ENCODE assay signal across 1 cellular context in the genomic region with DNA sequence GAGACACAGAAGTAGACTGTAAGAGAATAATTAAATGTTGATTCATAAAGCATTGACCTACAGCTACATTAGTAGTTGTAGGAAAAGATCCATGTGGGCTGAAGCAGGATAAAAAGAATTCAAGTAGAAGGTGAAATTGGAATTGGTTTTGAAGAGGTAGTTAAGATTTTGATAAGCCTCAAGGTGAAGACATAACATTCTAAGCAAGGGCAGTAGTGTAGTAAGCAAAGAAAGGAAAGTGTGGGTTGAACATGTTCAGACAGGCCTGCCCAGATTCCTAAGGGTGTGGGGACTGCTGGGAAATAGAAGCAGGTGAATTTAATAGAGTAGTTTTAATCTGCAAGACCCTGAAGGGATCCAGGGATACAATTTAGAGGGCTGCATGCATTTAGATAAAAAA.
TF ChIP-seq lines count a peak whose summit lies in the region.

No MANE protein-coding gene starts in this region.

TF ChIP-seq in SK-N-SH treated with all-trans-retinoic acid at 6 μM for 48 hours, 23 proteins besides CTCF, POLR2A, EP300 and RAD21 (continued from another document):
- TF ChIP-seq TOX (CRISPR knock-in tag; IDR thresholded peaks at IDR 0.05; ENCODE audit: borderline replicate concordance) (no peak), CSDC2 (CRISPR knock-in tag; IDR thresholded peaks at IDR 0.05) (no peak), CSRNP3 (CRISPR knock-in tag; IDR thresholded peaks at IDR 0.05) (no peak), TCF4 (CRISPR knock-in tag; IDR thresholded peaks at IDR 0.05; ENCODE audit: borderline replicate concordance) (no peak), ZNF8 (CRISPR knock-in tag; IDR thresholded peaks at IDR 0.05) (no peak), BACH2 (CRISPR knock-in tag; IDR thresholded peaks at IDR 0.05; ENCODE audit: borderline replicate concordance) (no peak), ZFP3 (CRISPR knock-in tag; IDR thresholded peaks at IDR 0.05) (no peak), ZNF70 (CRISPR knock-in tag; IDR thresholded peaks at IDR 0.05) (no peak), ZNF565 (CRISPR knock-in tag; conservative IDR thresholded peaks at IDR 0.05; ENCODE audit: low read depth) (no peak), RARB (CRISPR knock-in tag; IDR thresholded peaks at IDR 0.05) (no peak), ZFP30 (CRISPR knock-in tag; IDR thresholded peaks at IDR 0.05) (no peak), PPARA (CRISPR knock-in tag; IDR thresholded peaks at IDR 0.05; ENCODE audit: borderline replicate concordance) (no peak)
- TF ChIP-seq, protein P1, sequence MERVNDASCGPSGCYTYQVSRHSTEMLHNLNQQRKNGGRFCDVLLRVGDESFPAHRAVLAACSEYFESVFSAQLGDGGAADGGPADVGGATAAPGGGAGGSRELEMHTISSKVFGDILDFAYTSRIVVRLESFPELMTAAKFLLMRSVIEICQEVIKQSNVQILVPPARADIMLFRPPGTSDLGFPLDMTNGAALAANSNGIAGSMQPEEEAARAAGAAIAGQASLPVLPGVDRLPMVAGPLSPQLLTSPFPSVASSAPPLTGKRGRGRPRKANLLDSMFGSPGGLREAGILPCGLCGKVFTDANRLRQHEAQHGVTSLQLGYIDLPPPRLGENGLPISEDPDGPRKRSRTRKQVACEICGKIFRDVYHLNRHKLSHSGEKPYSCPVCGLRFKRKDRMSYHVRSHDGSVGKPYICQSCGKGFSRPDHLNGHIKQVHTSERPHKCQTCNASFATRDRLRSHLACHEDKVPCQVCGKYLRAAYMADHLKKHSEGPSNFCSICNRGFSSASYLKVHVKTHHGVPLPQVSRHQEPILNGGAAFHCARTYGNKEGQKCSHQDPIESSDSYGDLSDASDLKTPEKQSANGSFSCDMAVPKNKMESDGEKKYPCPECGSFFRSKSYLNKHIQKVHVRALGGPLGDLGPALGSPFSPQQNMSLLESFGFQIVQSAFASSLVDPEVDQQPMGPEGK (CRISPR knock-in tag; IDR thresholded peaks at IDR 0.05; ENCODE audit: borderline replicate concordance) = no peak
TF ChIP-seq in SK-N-SH treated with all-trans-retinoic acid at 6 μM for 48 hours: peak in this region for 0.
